Comparison of ENCODE assay signal across 10 cellular contexts in genomic region chr14:30657606-30658163, GRCh38. TPM values are rescaled to one million over a fixed set of nuclear protein-coding genes. Genes with fewer than 3 reads are reported as not detected.
DNase-seq lines count a peak whose midpoint lies in the region; ATAC-seq and TF ChIP-seq lines count a peak whose summit lies in the region.
"Had no signal": no experiment of that assay in that cellular context is flagged by ENCODE, and none has a peak within 500 bp of the region (broad histone marks: within the 10 kb centered on the region; RNA-seq: fewer than 3 reads in every experiment).

No MANE protein-coding gene starts in this region.

- H4K20me1 ChIP-seq in DOHH2 (ENCODE audit: control insufficient read depth, insufficient read depth, low read depth, low read length) = no peaks in the 10 kb centered on the region

- peak; percentile 28 for TF ChIP-seq CTCF in DOHH2 (IDR thresholded peaks at IDR 0.05; ENCODE audit: low read depth, low read length, poor library complexity, severe bottlenecking)
- TF ChIP-seq CTCF in Panc1 (IDR thresholded peaks at IDR 0.05) = peak; percentile 14; the same call in 1 of the 2 replicates
- peak; percentile 25 for TF ChIP-seq CTCF in fibroblast of mammary gland (conservative IDR thresholded peaks at IDR 0.05; ENCODE audit: control insufficient read depth, insufficient read depth, low read depth, low read length)
- TF ChIP-seq CTCF in GM20000 (IDR thresholded peaks at IDR 0.05; ENCODE audit: extremely low read depth, missing control alignments) = no peak

- no peak overlapping the region for H3K4me3 Mint-ChIP-seq in immature natural killer cell
- H3K4me3 Mint-ChIP-seq: activated B cell treated with CpG ODN at 0.5 μM for 24 hours had no signal

- no peaks in the 10 kb centered on the region for H3K9me2 ChIP-seq in DOHH2 (replicated peaks; ENCODE audit: control insufficient read depth, low read length)

- H3K9me3 ChIP-seq in DOHH2 (ENCODE audit: control insufficient read depth, insufficient read depth, low read length) = no peaks in the 10 kb centered on the region
- no peaks in the 10 kb centered on the region for H3K9me3 ChIP-seq in Panc1 (ENCODE audit: control insufficient read depth, insufficient read depth, low read depth, low read length)

- intact Hi-C loops in Panc1 (cut with micrococcal nuclease; ENCODE audit: unreplicated experiment) = no loop called here

- no peak overlapping the region for H3K27ac Mint-ChIP-seq in immature natural killer cell
- H3K27ac Mint-ChIP-seq: activated B cell treated with CpG ODN at 0.5 μM for 24 hours; activated naive CD4-positive, alpha-beta T cell treated with anti-CD3 and anti-CD28 coated beads, Interleukin-2, amount 50 U/mL, for 72 hours had no signal

- no TSS peak for BruUV-seq in Panc1 (replicated peaks; lab: Mats Ljungman, UMichigan)

- DNase-seq in A172 (ENCODE audit: low spot score) (peak; percentile 0), Panc1 (ENCODE audit: low read depth, low spot score) (no peak), fibroblast of mammary gland (ENCODE audit: low read depth) (peak; percentile 14), GM20000 (ENCODE audit: low spot score) (no peak), immature natural killer cell (no peak), activated gamma-delta T cell (lab: John Stamatoyannopoulos, UW) (no peak), SK-N-DZ (ENCODE audit: low spot score) (no peak)
- DNase-seq: activated B cell treated with CpG ODN at 0.5 μM for 24 hours had no signal

- H3K4me1 ChIP-seq in DOHH2 (ENCODE audit: control insufficient read depth, low read length) (no peaks in the 10 kb centered on the region), Panc1 (ENCODE audit: control insufficient read depth, insufficient read depth, low read length) (no peaks in the 10 kb centered on the region)

- no peak overlapping the region for H3K4me2 ChIP-seq in DOHH2 (ENCODE audit: low read length)

- no peaks in the 10 kb centered on the region for H3K9me3 Mint-ChIP-seq in immature natural killer cell
- H3K9me3 Mint-ChIP-seq: activated B cell treated with CpG ODN at 0.5 μM for 24 hours; activated naive CD4-positive, alpha-beta T cell treated with anti-CD3 and anti-CD28 coated beads, Interleukin-2, amount 50 U/mL, for 72 hours had no signal

- H3K27ac ChIP-seq in DOHH2 (ENCODE audit: low read depth, low read length) = no peak overlapping the region
- H3K27ac ChIP-seq in Panc1 (ENCODE audit: low read length) = no peak overlapping the region

- POLR2A ChIA-PET in Panc1 (lab: Charles Lee) = no interaction called here

- CTCF ChIA-PET in Panc1 (lab: Charles Lee) = no interaction called here

- H3K36me3 Mint-ChIP-seq in immature natural killer cell = peaks cover 0 to 18% (median 15%) of the 10 kb centered on the region in 3 donors

- no peaks in the 10 kb centered on the region for H3K27me3 ChIP-seq in DOHH2 (ENCODE audit: control insufficient read depth, low read length)
- H3K27me3 ChIP-seq in Panc1 (ENCODE audit: control insufficient read depth, insufficient read depth, low read length) = no peaks in the 10 kb centered on the region

- in situ Hi-C loops in Panc1 (cut with HindIII; ENCODE audit: low pct_unique_long_range_greater_than_20kb, low sequenced_read_pairs) = no loop called here

- H3K4me3 ChIP-seq in DOHH2 (ENCODE audit: low read length) (no peak overlapping the region), Panc1 (ENCODE audit: low read depth in 2 of 2, low read length in 2 of 2) (no peak overlapping the region), fibroblast of mammary gland (ENCODE audit: control insufficient read depth, low read depth, low read length) (no peak overlapping the region)

- H3F3A ChIP-seq in DOHH2 (ENCODE audit: control insufficient read depth, insufficient read depth) = 0 out of 2 replicates have a peak, but pooled peaks cover 5% of the 10 kb centered on the region

- peaks cover 0 to 7% of the 10 kb centered on the region in 2 donors for H3K4me1 Mint-ChIP-seq in immature natural killer cell
- H3K4me1 Mint-ChIP-seq: activated B cell treated with CpG ODN at 0.5 μM for 24 hours had no signal

- no peaks in the 10 kb centered on the region for H3K27me3 Mint-ChIP-seq in immature natural killer cell (ENCODE audit: low read depth in 3 of 3)
- H3K27me3 Mint-ChIP-seq: activated B cell treated with CpG ODN at 0.5 μM for 24 hours had no signal

- no peak for ATAC-seq in Panc1
- ATAC-seq: activated naive CD4-positive, alpha-beta T cell treated with anti-CD3 and anti-CD28 coated beads, Interleukin-2, amount 50 U/mL, for 72 hours had no signal

- H3K36me3 ChIP-seq in DOHH2 (ENCODE audit: control insufficient read depth, low read length) (peaks cover 79% of the 10 kb centered on the region), Panc1 (ENCODE audit: control insufficient read depth, insufficient read depth, low read length) (peaks cover 10% of the 10 kb centered on the region; the same call in 1 of the 2 replicates)

- no peaks in the 10 kb centered on the region for H3K79me2 ChIP-seq in DOHH2 (ENCODE audit: control insufficient read depth, low read length)

RNA-seq across cellular contexts. Expression of gene SCFD1, which starts 35.6 kb away (rescaled TPM):
- total RNA-seq in A172 (2014; rRNA removed; shearing (Covaris generic)) = 50.0 and 60.6 TPM in 2 replicates
- total RNA-seq in Panc1 (2021; ENCODE audit: unreplicated experiment) = 43.8 TPM
- 17.4 TPM for polyA plus RNA-seq in Panc1 (2012; ENCODE audit: insufficient read length)
- 10 to 100 TPM; 47.3 to 72.6 (median 67.6) TPM for polyA plus RNA-seq in immature natural killer cell
- 57.8 and 65.1 TPM in 2 replicates for polyA plus RNA-seq in SK-N-DZ (2014; cell fraction: cytosol; rRNA removed)
- polyA plus RNA-seq in SK-N-DZ (2014; cell fraction: nucleus; rRNA removed) = 68.8 and 69.3 TPM in 2 replicates

Comparison
In these comparisons a context has a peak if more than half of its experiments do, and no peak if none do; other contexts are left out.
1. DNase-seq: peak in A172 (single experiment) and fibroblast of mammary gland (single experiment); none in Panc1 (single experiment), GM20000 (single experiment), immature natural killer cell (0 of 3), activated gamma-delta T cell (single experiment) and SK-N-DZ (single experiment).